Comparison of ENCODE assay signal across 9 cellular contexts in the genomic region with DNA sequence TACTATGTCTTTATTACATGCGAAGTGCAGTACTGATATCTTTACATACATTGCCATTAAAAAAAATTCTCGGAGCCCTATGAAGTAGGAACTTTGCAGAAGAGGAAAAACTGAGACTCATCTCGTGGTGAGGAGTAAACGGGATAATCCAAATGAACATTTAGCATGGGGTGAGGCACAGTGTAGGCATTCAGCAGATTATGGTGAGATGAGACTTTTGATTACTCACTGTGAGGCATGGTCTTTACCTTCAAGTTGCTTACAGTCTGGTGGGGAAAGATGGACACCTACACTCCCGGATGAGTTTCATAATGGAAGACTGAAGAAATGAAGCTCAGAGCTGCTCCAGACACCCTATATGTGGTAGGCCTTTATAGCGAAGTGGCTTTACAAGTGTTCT. TPM values are rescaled to one million over a fixed set of nuclear protein-coding genes. Genes with fewer than 3 reads are reported as not detected.
DNase-seq lines count a peak whose midpoint lies in the region; ATAC-seq and TF ChIP-seq lines count a peak whose summit lies in the region.
"Had no signal": no experiment of that assay in that cellular context is flagged by ENCODE, and none has a peak within 500 bp of the region (broad histone marks: within the 10 kb centered on the region; RNA-seq: fewer than 3 reads in every experiment).

No MANE protein-coding gene starts in this region.

- H3K9me3 Mint-ChIP-seq in T-helper 1 cell treated with Interleukin-12 subunit alpha and Interleukin-12 subunit beta and Interleukin-4 antibody, amounts not matched to agents 30 μg/mL and 1 μg/mL, for 36 hours = no peaks in the 10 kb centered on the region
- H3K9me3 Mint-ChIP-seq in activated CD4-positive, alpha-beta memory T cell treated with anti-CD3 and anti-CD28 coated beads, Interleukin-2, amount 10 ng/mL, durations not matched to agents 7 days and 5 days = no peaks in the 10 kb centered on the region

- H3K4me3 ChIP-seq in iPS-15b (ENCODE audit: low read depth, low read length) (peak overlapping the region; percentile 66), stomach (peak overlapping the region; percentile 62 to 99 (median 90))

- no peak for TF ChIP-seq CTCF in stomach (IDR thresholded peaks at IDR 0.05)

- CTCF ChIA-PET in activated CD4-positive, alpha-beta memory T cell treated with anti-CD3 and anti-CD28 coated beads, Interleukin-2, amount 10 ng/mL, durations not matched to agents 7 days and 5 days (lab: Charles Lee) = interaction anchor here (2.5 kb wide), 1 partner anchor 23 kb away, joined by 11 read pairs; no protein-coding TSS in a partner anchor

- H3K4me1 Mint-ChIP-seq in T-helper 1 cell treated with Interleukin-12 subunit alpha and Interleukin-12 subunit beta and Interleukin-4 antibody, amounts not matched to agents 30 μg/mL and 1 μg/mL, for 36 hours (ENCODE audit: low read depth) = peaks cover 41% of the 10 kb centered on the region
- H3K4me1 Mint-ChIP-seq in activated CD4-positive, alpha-beta memory T cell treated with anti-CD3 and anti-CD28 coated beads, Interleukin-2, amount 10 ng/mL, durations not matched to agents 7 days and 5 days = peaks cover 61% of the 10 kb centered on the region

- H3K4me3 Mint-ChIP-seq in T-helper 1 cell treated with Interleukin-12 subunit alpha and Interleukin-12 subunit beta and Interleukin-4 antibody, amounts not matched to agents 30 μg/mL and 1 μg/mL, for 36 hours = peak overlapping the region; percentile 97
- peak overlapping the region; percentile 95 for H3K4me3 Mint-ChIP-seq in activated CD4-positive, alpha-beta memory T cell treated with anti-CD3 and anti-CD28 coated beads, Interleukin-2, amount 10 ng/mL, durations not matched to agents 7 days and 5 days

- H3K36me3 ChIP-seq in iPS-15b (ENCODE audit: control insufficient read depth, insufficient read depth, low read length) = no peaks in the 10 kb centered on the region
- peaks cover 0 to 20% (median 17%) of the 10 kb centered on the region in 4 donors for H3K36me3 ChIP-seq in stomach

- no peak for TF ChIP-seq POLR2A in stomach (IDR thresholded peaks at IDR 0.05)

- H3K27me3 Mint-ChIP-seq in T-helper 1 cell treated with Interleukin-12 subunit alpha and Interleukin-12 subunit beta and Interleukin-4 antibody, amounts not matched to agents 30 μg/mL and 1 μg/mL, for 36 hours (ENCODE audit: low read depth) = no peaks in the 10 kb centered on the region
- no peaks in the 10 kb centered on the region for H3K27me3 Mint-ChIP-seq in activated CD4-positive, alpha-beta memory T cell treated with anti-CD3 and anti-CD28 coated beads, Interleukin-2, amount 10 ng/mL, durations not matched to agents 7 days and 5 days

- ATAC-seq in HG03520 (IDR thresholded peaks at IDR 0.05; ENCODE audit: unreplicated experiment) = no peak
- ATAC-seq: activated CD4-positive, CD25-positive, alpha-beta regulatory T cell treated with anti-CD3 and anti-CD28 coated beads, Interleukin-2, amount 50 U/mL, for 24 hours had no signal

- DNase-seq in T-helper 1 cell = no peak
- DNase-seq in activated CD4-positive, alpha-beta memory T cell treated with anti-CD3 and anti-CD28 coated beads, Interleukin-2, amount 10 ng/mL, durations not matched to agents 7 days and 5 days = no peak
- DNase-seq in stomach = no peak
- DNase-seq in 8988T = no peak
- DNase-seq in SHP77 (lab: John Stamatoyannopoulos, UW) = no peak

- no peaks in the 10 kb centered on the region for H3K9me3 ChIP-seq in iPS-15b (ENCODE audit: control insufficient read depth, insufficient read depth, low read length)
- no peaks in the 10 kb centered on the region for H3K9me3 ChIP-seq in stomach

- intact Hi-C loops in stomach (cut with DNase I; ENCODE audit: low total_unique reads) = no loop called here

- H3K4me1 ChIP-seq in iPS-15b (ENCODE audit: control insufficient read depth, insufficient read depth, low read length) (peaks cover 10% of the 10 kb centered on the region), stomach (peaks cover 43 to 71% (median 55%) of the 10 kb centered on the region in 4 donors)

- peak overlapping the region; percentile 98 for H3K27ac Mint-ChIP-seq in T-helper 1 cell treated with Interleukin-12 subunit alpha and Interleukin-12 subunit beta and Interleukin-4 antibody, amounts not matched to agents 30 μg/mL and 1 μg/mL, for 36 hours
- peak overlapping the region; percentile 97 for H3K27ac Mint-ChIP-seq in activated CD4-positive, alpha-beta memory T cell treated with anti-CD3 and anti-CD28 coated beads, Interleukin-2, amount 10 ng/mL, durations not matched to agents 7 days and 5 days

- H3K36me3 Mint-ChIP-seq in T-helper 1 cell treated with Interleukin-12 subunit alpha and Interleukin-12 subunit beta and Interleukin-4 antibody, amounts not matched to agents 30 μg/mL and 1 μg/mL, for 36 hours (ENCODE audit: low read depth) = peaks cover 16% of the 10 kb centered on the region
- H3K36me3 Mint-ChIP-seq in activated CD4-positive, alpha-beta memory T cell treated with anti-CD3 and anti-CD28 coated beads, Interleukin-2, amount 10 ng/mL, durations not matched to agents 7 days and 5 days (ENCODE audit: low read depth) = peaks cover 39% of the 10 kb centered on the region

- WGBS in stomach, 5 donors = 60 to 68% (median 63%) methylated on average over 6 of the region's 6 CpGs

- POLR2A ChIA-PET in activated CD4-positive, alpha-beta memory T cell treated with anti-CD3 and anti-CD28 coated beads, Interleukin-2, amount 10 ng/mL, durations not matched to agents 7 days and 5 days (lab: Charles Lee) = interaction anchor here (1.1 to 2.3 kb wide), 3 partner anchors 9 to 411 kb away, joined by 3 to 19 read pairs (median 4); no protein-coding TSS in a partner anchor

- peak overlapping the region in 1 of 5 donors; percentile 93 for H3K27ac ChIP-seq in stomach

- H3K27me3 ChIP-seq in iPS-15b (ENCODE audit: control insufficient read depth, insufficient read depth, low read length) (no peaks in the 10 kb centered on the region), stomach (no peaks in the 10 kb centered on the region)

- H3K9ac ChIP-seq in iPS-15b (ENCODE audit: low read depth, low read length) = no peak overlapping the region

- TF ChIP-seq EP300 in stomach (IDR thresholded peaks at IDR 0.05) = no peak

RNA-seq across cellular contexts. Expression of gene RPRD1B, which starts 1.4 kb away (rescaled TPM):
- total RNA-seq in activated CD4-positive, alpha-beta memory T cell treated with anti-CD3 and anti-CD28 coated beads, Interleukin-2, amount 10 ng/mL, durations not matched to agents 7 days and 5 days = 10 to 100 TPM; 27.6 to 33.2 TPM
- 10 to 100 TPM in 4 of 5 donors, 1 to 10 TPM in 1; 8.1 to 60.0 (median 31.5) TPM for total RNA-seq in stomach
- polyA plus RNA-seq in stomach = 10 to 100 TPM in 1 of 3 donors, 1 to 10 TPM in 2; 8.0 to 10.2 (median 8.1) TPM

RNA-seq across cellular contexts. Expression of gene TTI1, which starts 1.7 kb away (rescaled TPM):
- total RNA-seq in activated CD4-positive, alpha-beta memory T cell treated with anti-CD3 and anti-CD28 coated beads, Interleukin-2, amount 10 ng/mL, durations not matched to agents 7 days and 5 days = 10 to 100 TPM; 21.7 to 23.1 TPM
- total RNA-seq in stomach = 10 to 100 TPM in 3 of 5 donors, 1 to 10 TPM in 2; 3.1 to 27.2 (median 11.7) TPM
- polyA plus RNA-seq in stomach = 1 to 10 TPM; 5.0 to 6.2 (median 5.9) TPM
